In genomic region chr19:11148001-11148400, GRCh38 we compare ENCODE assay signal across 1 cellular context.
TF ChIP-seq lines count a peak whose summit lies in the region.

No MANE protein-coding gene starts in this region.

TF ChIP-seq in K562, 482 proteins besides CTCF, POLR2A, EP300 and RAD21:
- TF ChIP-seq RBFOX2 (IDR thresholded peaks at IDR 0.05; ENCODE audit: low read depth, low read length) (peak; percentile 46), POLR2G (IDR thresholded peaks at IDR 0.05; ENCODE audit: low read depth, low read length) (0 out of 2 replicates have a peak, but pooled peaks have one; percentile 21), ZNF655 (CRISPR knock-in tag; IDR thresholded peaks at IDR 0.05) (no peak), DLX4 (CRISPR knock-in tag; IDR thresholded peaks at IDR 0.05) (no peak), MEIS2 (IDR thresholded peaks at IDR 0.05; ENCODE audit: partially characterized antibody) (no peak)
